Comparison of ENCODE assay signal across 1 cellular context in the genomic region with DNA sequence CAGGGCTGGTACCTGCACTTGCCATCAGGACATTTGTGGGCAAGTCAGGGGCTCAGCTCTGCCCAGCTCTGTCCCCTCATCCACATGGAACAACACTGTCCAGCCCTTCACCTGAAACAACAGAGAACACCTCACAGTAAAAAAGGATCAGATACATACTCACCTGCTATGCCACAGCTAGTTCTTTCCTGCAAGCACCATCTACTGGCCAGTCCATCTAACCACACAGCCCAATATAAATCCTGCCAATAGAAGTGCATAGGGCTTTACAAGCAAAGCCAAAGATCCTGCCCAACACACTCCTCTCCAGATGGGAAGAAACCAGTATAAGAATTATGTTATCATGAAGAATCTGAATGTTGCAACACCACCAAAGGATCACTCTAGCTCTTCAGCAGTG.
TF ChIP-seq lines count a peak whose summit lies in the region.

No MANE protein-coding gene starts in this region.

TF ChIP-seq in A549, 52 proteins besides CTCF, POLR2A, EP300 and RAD21 (continued from another document):
- no peak for TF ChIP-seq EHMT2 (IDR thresholded peaks at IDR 0.05; ENCODE audit: low read depth)
- no peak for TF ChIP-seq MAZ (IDR thresholded peaks at IDR 0.05; ENCODE audit: borderline replicate concordance, low read depth, low read length)
- TF ChIP-seq CEBPB (IDR thresholded peaks at IDR 0.05): no peak
- TF ChIP-seq, protein P1, sequence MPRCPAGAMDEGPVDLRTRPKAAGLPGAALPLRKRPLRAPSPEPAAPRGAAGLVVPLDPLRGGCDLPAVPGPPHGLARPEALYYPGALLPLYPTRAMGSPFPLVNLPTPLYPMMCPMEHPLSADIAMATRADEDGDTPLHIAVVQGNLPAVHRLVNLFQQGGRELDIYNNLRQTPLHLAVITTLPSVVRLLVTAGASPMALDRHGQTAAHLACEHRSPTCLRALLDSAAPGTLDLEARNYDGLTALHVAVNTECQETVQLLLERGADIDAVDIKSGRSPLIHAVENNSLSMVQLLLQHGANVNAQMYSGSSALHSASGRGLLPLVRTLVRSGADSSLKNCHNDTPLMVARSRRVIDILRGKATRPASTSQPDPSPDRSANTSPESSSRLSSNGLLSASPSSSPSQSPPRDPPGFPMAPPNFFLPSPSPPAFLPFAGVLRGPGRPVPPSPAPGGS (IDR thresholded peaks at IDR 0.05): no peak
- TF ChIP-seq CHD2 (IDR thresholded peaks at IDR 0.05; ENCODE audit: low read length, partially characterized antibody): no peak
- TF ChIP-seq HOXB5 (CRISPR knock-in tag; IDR thresholded peaks at IDR 0.05): no peak
- no peak for TF ChIP-seq RFX5 (IDR thresholded peaks at IDR 0.05)
- TF ChIP-seq, protein P2, sequence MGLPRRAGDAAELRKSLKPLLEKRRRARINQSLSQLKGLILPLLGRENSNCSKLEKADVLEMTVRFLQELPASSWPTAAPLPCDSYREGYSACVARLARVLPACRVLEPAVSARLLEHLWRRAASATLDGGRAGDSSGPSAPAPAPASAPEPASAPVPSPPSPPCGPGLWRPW (IDR thresholded peaks at IDR 0.05): no peak
- TF ChIP-seq KDM1A (IDR thresholded peaks at IDR 0.05; ENCODE audit: low read depth): no peak
- no peak for TF ChIP-seq POLR2AphosphoS2 (conservative IDR thresholded peaks at IDR 0.05; ENCODE audit: low read length)
